In genomic region chr22:19879996-19880785, GRCh38 we compare ENCODE assay signal across 10 cellular contexts. TPM values are rescaled to one million over a fixed set of nuclear protein-coding genes. Genes with fewer than 3 reads are reported as not detected.
DNase-seq lines count a peak whose midpoint lies in the region; ATAC-seq and TF ChIP-seq lines count a peak whose summit lies in the region.
"Had no signal": no experiment of that assay in that cellular context is flagged by ENCODE, and none has a peak within 500 bp of the region (broad histone marks: within the 10 kb centered on the region; RNA-seq: fewer than 3 reads in every experiment).

No MANE protein-coding gene starts in this region.

- H3K4me3 Mint-ChIP-seq in stimulated activated memory B cell treated with anti-CD40 and anti-IgM and Interleukin-4, amounts not matched to agents 10 μg/mL and 1 μg/mL and 100 μg/mL, for 72 hours: no peak overlapping the region

- TF ChIP-seq EP300 in sigmoid colon (IDR thresholded peaks at IDR 0.05): no peak

- H3K4me3 ChIP-seq in H7 (ENCODE audit: insufficient read depth, low read depth, low read length) (no peak overlapping the region; the same call in 1 of the 2 replicates), SJCRH30 (peak overlapping the region; percentile 38), iPS-18c (ENCODE audit: insufficient read depth, low read depth, low read length) (0 out of 2 replicates have a peak overlapping the region, but pooled peaks have one; percentile 28), sigmoid colon (peak overlapping the region in 3 of 4 donors; percentile 8 to 26 (median 24))
- H3K4me3 ChIP-seq: pancreas had no signal

- H3K27me3 ChIP-seq in H7 (ENCODE audit: control insufficient read depth, insufficient read depth, low read length) (no peaks in the 10 kb centered on the region), SJCRH30 (no peaks in the 10 kb centered on the region), sigmoid colon (no peaks in the 10 kb centered on the region)
- H3K27me3 ChIP-seq: pancreas had no signal

- peak overlapping the region; percentile 81 for H3K27ac ChIP-seq in SJCRH30
- H3K27ac ChIP-seq in sigmoid colon: peak overlapping the region in 3 of 4 donors; percentile 54 to 66 (median 63)
- H3K27ac ChIP-seq: pancreas had no signal

- peaks cover 80% of the 10 kb centered on the region for H3K4me1 ChIP-seq in SJCRH30
- peaks cover 0 to 44% (median 32%) of the 10 kb centered on the region in 4 donors for H3K4me1 ChIP-seq in sigmoid colon
- H3K4me1 ChIP-seq: pancreas had no signal

- no peaks in the 10 kb centered on the region for H3K27me3 Mint-ChIP-seq in stimulated activated memory B cell treated with anti-CD40 and anti-IgM and Interleukin-4, amounts not matched to agents 10 μg/mL and 1 μg/mL and 100 μg/mL, for 72 hours

- no peaks in the 10 kb centered on the region for H3K36me3 ChIP-seq in H7 (replicated peaks; ENCODE audit: control insufficient read depth, insufficient read depth, low read length)
- no peaks in the 10 kb centered on the region for H3K36me3 ChIP-seq in SJCRH30
- H3K36me3 ChIP-seq in sigmoid colon: peaks cover 0 to 21% (median 9%) of the 10 kb centered on the region in 4 donors
- H3K36me3 ChIP-seq: pancreas had no signal

- TF ChIP-seq POLR2A in sigmoid colon (IDR thresholded peaks at IDR 0.05): no peak

- ATAC-seq in stimulated activated memory B cell treated with anti-CD40 and anti-IgM and Interleukin-4, amounts not matched to agents 10 μg/mL and 1 μg/mL and 100 μg/mL, for 72 hours: no peak
- ATAC-seq in HG03442 (IDR thresholded peaks at IDR 0.05; ENCODE audit: unreplicated experiment) (no peak), GM18867 (IDR thresholded peaks at IDR 0.05; ENCODE audit: unreplicated experiment) (no peak)

- H3K9me3 Mint-ChIP-seq in stimulated activated memory B cell treated with anti-CD40 and anti-IgM and Interleukin-4, amounts not matched to agents 10 μg/mL and 1 μg/mL and 100 μg/mL, for 72 hours: no peaks in the 10 kb centered on the region

- TF ChIP-seq CTCF in sigmoid colon (IDR thresholded peaks at IDR 0.05): no peak

- no peaks in the 10 kb centered on the region for H3K36me3 Mint-ChIP-seq in stimulated activated memory B cell treated with anti-CD40 and anti-IgM and Interleukin-4, amounts not matched to agents 10 μg/mL and 1 μg/mL and 100 μg/mL, for 72 hours

- 94% methylated on average over 34 of the region's 34 CpGs for WGBS in sigmoid colon, 2 donors

- no peaks in the 10 kb centered on the region for H3K4me1 Mint-ChIP-seq in stimulated activated memory B cell treated with anti-CD40 and anti-IgM and Interleukin-4, amounts not matched to agents 10 μg/mL and 1 μg/mL and 100 μg/mL, for 72 hours

- no peak overlapping the region for H3K27ac Mint-ChIP-seq in stimulated activated memory B cell treated with anti-CD40 and anti-IgM and Interleukin-4, amounts not matched to agents 10 μg/mL and 1 μg/mL and 100 μg/mL, for 72 hours

- H3K9me3 ChIP-seq in SJCRH30 (replicated peaks): no peaks in the 10 kb centered on the region
- H3K9me3 ChIP-seq in iPS-18c (ENCODE audit: control insufficient read depth, insufficient read depth, low read length): no peaks in the 10 kb centered on the region
- H3K9me3 ChIP-seq in sigmoid colon: no peaks in the 10 kb centered on the region
- H3K9me3 ChIP-seq: pancreas had no signal

- intact Hi-C loops in sigmoid colon (cut with DNase I): loop anchor here (2.0 kb wide), 1 partner anchor 25 kb away; the partner anchor contains the start of genes GNB1L and RTL10

- peak; percentile 72 for DNase-seq in H7
- peak in 1 of 2 experiments; percentile 18 for DNase-seq in SJCRH30
- DNase-seq in sigmoid colon: peak; percentile 56
- DNase-seq: GF-D8, NCI-H526 treated with DMSO at 0.1 percent for 48 hours had no signal

RNA-seq across cellular contexts. Expression of gene GNB1L, which starts 25.5 kb away (rescaled TPM):
- total RNA-seq in H7 (2014; rRNA removed; shearing (Covaris generic)): 31.4 and 38.2 TPM in 2 replicates
- 12.3 and 12.6 TPM in 2 replicates for total RNA-seq in SJCRH30 (2014; rRNA removed; shearing (Covaris generic))
- 10 to 100 TPM in 1 of 4 donors, 1 to 10 TPM in 3; 3.6 to 15.0 (median 5.3) TPM for total RNA-seq in sigmoid colon
- 1 to 10 TPM; 2.5 to 7.0 (median 3.0) TPM for polyA plus RNA-seq in sigmoid colon

RNA-seq across cellular contexts. Expression of gene RTL10, which starts 25.5 kb away (rescaled TPM):
- 12.3 and 12.7 TPM in 2 replicates for total RNA-seq in H7 (2014; rRNA removed; shearing (Covaris generic))
- total RNA-seq in SJCRH30 (2014; rRNA removed; shearing (Covaris generic)): 16.2 and 19.1 TPM in 2 replicates
- 10 to 100 TPM in 1 of 4 donors, 1 to 10 TPM in 3; 6.6 to 15.0 (median 8.7) TPM for total RNA-seq in sigmoid colon
- 1 to 10 TPM; 1.8 to 7.8 (median 2.8) TPM for polyA plus RNA-seq in sigmoid colon
